In genomic region chr2:179764710-179765109, GRCh38 we compare ENCODE assay signal across 20 cellular contexts.
DNase-seq lines count a peak whose midpoint lies in the region; ATAC-seq, FAIRE-seq and TF ChIP-seq lines count a peak whose summit lies in the region.
"Had no signal": no experiment of that assay in that cellular context is flagged by ENCODE, and none has a peak within 500 bp of the region (broad histone marks: within the 10 kb centered on the region; RNA-seq: fewer than 3 reads in every experiment).

No MANE protein-coding gene starts in this region.

- ATAC-seq in GM18505 (IDR thresholded peaks at IDR 0.05; ENCODE audit: unreplicated experiment): peak; percentile 77
- peak; percentile 86 for ATAC-seq in GM19463 (IDR thresholded peaks at IDR 0.05; ENCODE audit: unreplicated experiment)
- ATAC-seq in HG02759 (IDR thresholded peaks at IDR 0.05; ENCODE audit: unreplicated experiment): peak; percentile 91
- peak; percentile 63 for ATAC-seq in HG03342 (IDR thresholded peaks at IDR 0.05; ENCODE audit: unreplicated experiment)
- ATAC-seq: activated CD8-positive, alpha-beta T cell treated with anti-CD3 and anti-CD28 coated beads, Interleukin-2, amount 10 ng/mL, durations not matched to agents 7 days and 5 days; CD8-positive, alpha-beta T cell; stimulated activated naive B cell treated with anti-CD40 and anti-IgM and Interleukin-4, amounts not matched to agents 10 μg/mL and 1 μg/mL and 100 μg/mL, for 72 hours had no signal

- H3K9me3 ChIP-seq in PC-9 (ENCODE audit: insufficient read depth, low read depth): no peaks in the 10 kb centered on the region

- no peak overlapping the region for H3K4me2 ChIP-seq in PC-9

- CTCF ChIA-PET in PC-9 (lab: Charles Lee): no interaction called here

- H3K9me2 ChIP-seq in PC-9 (ENCODE audit: insufficient read depth): peaks cover 4% of the 10 kb centered on the region; the same call in 1 of the 2 replicates

- no peaks in the 10 kb centered on the region for H3K36me3 ChIP-seq in PC-9 (ENCODE audit: low read depth)

- intact Hi-C loops in PC-9 (cut with micrococcal nuclease; ENCODE audit: unreplicated experiment): no loop called here

- TF ChIP-seq POLR2A in GM18505 (IDR thresholded peaks at IDR 0.05; ENCODE audit: borderline replicate concordance, extremely low read depth, insufficient read depth, insufficient read length) (no peak), erythroblast (IDR thresholded peaks at IDR 0.05; ENCODE audit: low read length) (no peak)

- H4K20me1 ChIP-seq in PC-9 (ENCODE audit: insufficient read depth): no peaks in the 10 kb centered on the region

- H3K27ac ChIP-seq in PC-9: no peak overlapping the region
- H3K27ac ChIP-seq: epithelial cell of prostate had no signal

- no peaks in the 10 kb centered on the region for H3K27me3 ChIP-seq in PC-9 (ENCODE audit: insufficient read depth, low read depth)

- no peak overlapping the region for H3K4me3 ChIP-seq in PC-9

- POLR2A ChIA-PET in PC-9 (lab: Charles Lee; ENCODE audit: unreplicated experiment): no interaction called here

- no peak for FAIRE-seq in frontal cortex (lab: Jason Lieb, UNC)
- FAIRE-seq: colon, H54, keratinocyte had no signal

- H2AFZ ChIP-seq in PC-9: no peak overlapping the region

- BruUV-seq in PC-9 (replicated peaks; lab: Mats Ljungman, UMichigan): no TSS peak

- no peaks in the 10 kb centered on the region for H3K79me2 ChIP-seq in PC-9 (ENCODE audit: low read depth)

- TF ChIP-seq CTCF in PC-9 (conservative IDR thresholded peaks at IDR 0.05): no peak

- no peaks in the 10 kb centered on the region for H3K4me1 ChIP-seq in PC-9 (replicated peaks; ENCODE audit: insufficient read depth)

- H3F3A ChIP-seq in PC-9 (ENCODE audit: insufficient read depth, low read depth): no peaks in the 10 kb centered on the region

- DNase-seq in PC-9 (no peak), erythroblast (lab: John Stamatoyannopoulos, UW) (no peak), frontal cortex (ENCODE audit: low spot score in 2 of 2) (no peak)
- DNase-seq in stimulated activated CD4-positive, alpha-beta T cell treated with anti-CD3 and anti-CD28 coated beads, Interleukin-4, amount 100 ng/mL, for 4 hours: no peak
- DNase-seq: activated CD8-positive, alpha-beta T cell treated with anti-CD3 and anti-CD28 coated beads, Interleukin-2, amount 10 ng/mL, durations not matched to agents 7 days and 5 days; activated effector memory CD4-positive, alpha-beta T cell treated with Interleukin-2 at 50 U/mL for 16 hours; anterior cingulate cortex; CD8-positive, alpha-beta T cell; head of caudate nucleus; Karpas-422; NCI-H146; stimulated activated naive B cell treated with anti-CD40 and anti-IgM and Interleukin-4, amounts not matched to agents 10 μg/mL and 1 μg/mL and 100 μg/mL, for 72 hours had no signal
